Comparison of ENCODE assay signal across 9 cellular contexts in the genomic region with DNA sequence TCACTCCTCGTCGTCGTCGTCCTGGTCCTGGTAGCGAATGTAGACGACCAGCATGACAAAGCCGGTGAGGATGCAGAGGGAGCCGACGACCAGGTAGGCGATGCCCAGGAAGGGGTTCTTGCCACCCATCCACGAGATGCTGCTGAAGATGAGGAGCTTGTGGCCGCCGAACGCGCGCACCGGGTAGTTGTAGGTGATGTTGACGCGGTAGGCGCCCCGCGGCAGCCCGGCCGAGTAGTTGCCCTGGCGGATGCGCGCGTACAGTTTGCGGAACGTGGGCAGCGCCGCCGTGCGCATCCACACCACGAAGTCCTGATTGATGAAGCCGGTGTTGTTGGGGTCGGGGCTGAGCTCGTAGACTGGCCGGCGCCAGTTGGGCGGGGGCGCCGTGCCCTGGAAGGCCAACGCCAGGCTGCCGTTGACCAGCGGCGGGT. TPM values are rescaled to one million over a fixed set of nuclear protein-coding genes. Genes with fewer than 3 reads are reported as not detected.
DNase-seq lines count a peak whose midpoint lies in the region; ATAC-seq, FAIRE-seq and TF ChIP-seq lines count a peak whose summit lies in the region.
"Had no signal": no experiment of that assay in that cellular context is flagged by ENCODE, and none has a peak within 500 bp of the region (broad histone marks: within the 10 kb centered on the region; RNA-seq: fewer than 3 reads in every experiment).

No MANE protein-coding gene starts in this region.

- peaks cover 38% of the 10 kb centered on the region for H3K4me1 Mint-ChIP-seq in activated T-cell treated with anti-CD3 and anti-CD28 coated beads, Interleukin-2, amount 50 U/mL, for 72 hours (ENCODE audit: low read depth)

- peak overlapping the region; percentile 93 to 95 for H3K4me3 Mint-ChIP-seq in activated T-cell treated with anti-CD3 and anti-CD28 coated beads, Interleukin-2, amount 50 U/mL, for 72 hours

- no peaks in the 10 kb centered on the region for H3K79me2 ChIP-seq in MM.1S (ENCODE audit: low read length)

- H3K27me3 ChIP-seq in HUES48 (ENCODE audit: control insufficient read depth, insufficient read depth, low read length) (peaks cover 27% of the 10 kb centered on the region), left ventricle myocardium inferior (ENCODE audit: low read depth) (peaks cover 40% of the 10 kb centered on the region), small intestine (ENCODE audit: control insufficient read depth in 2 of 2, insufficient read depth in 2 of 2, low read length in 2 of 2) (no peaks in the 10 kb centered on the region), MM.1S (replicated peaks; ENCODE audit: insufficient read depth, low read length) (no peaks in the 10 kb centered on the region)

- no peaks in the 10 kb centered on the region for H3K9me3 Mint-ChIP-seq in activated T-cell treated with anti-CD3 and anti-CD28 coated beads, Interleukin-2, amount 50 U/mL, for 72 hours

- H3K36me3 ChIP-seq in HUES48 (ENCODE audit: control insufficient read depth, insufficient read depth, low read length) (no peaks in the 10 kb centered on the region), left ventricle myocardium inferior (no peaks in the 10 kb centered on the region), small intestine (ENCODE audit: control insufficient read depth in 2 of 2, insufficient read depth in 2 of 2, low read length in 2 of 2) (no peaks in the 10 kb centered on the region), MM.1S (replicated peaks; ENCODE audit: insufficient read depth, low read length) (no peaks in the 10 kb centered on the region)

- H3K9me3 ChIP-seq in HUES48 (ENCODE audit: control insufficient read depth, insufficient read depth, low read length): no peaks in the 10 kb centered on the region
- H3K9me3 ChIP-seq in left ventricle myocardium inferior (replicated peaks): no peaks in the 10 kb centered on the region
- H3K9me3 ChIP-seq in small intestine (ENCODE audit: control insufficient read depth, low read depth): no peaks in the 10 kb centered on the region
- no peaks in the 10 kb centered on the region for H3K9me3 ChIP-seq in MM.1S (replicated peaks; ENCODE audit: insufficient read depth, low read length)

- H3K4me3 ChIP-seq in HUES48 (ENCODE audit: low read depth, low read length): peak overlapping the region; percentile 74
- H3K4me3 ChIP-seq in left ventricle myocardium inferior: peak overlapping the region; percentile 73
- peak overlapping the region; percentile 20 to 65 for H3K4me3 ChIP-seq in small intestine (ENCODE audit: low read depth in 1 of 2, low read length in 2 of 2)
- H3K4me3 ChIP-seq in MM.1S (ENCODE audit: low read length): no peak overlapping the region

- peaks cover 14% of the 10 kb centered on the region for H3K27me3 Mint-ChIP-seq in activated T-cell treated with anti-CD3 and anti-CD28 coated beads, Interleukin-2, amount 50 U/mL, for 72 hours (ENCODE audit: low read depth)

- peaks cover 6% of the 10 kb centered on the region for H3K4me1 ChIP-seq in HUES48 (ENCODE audit: control insufficient read depth, insufficient read depth, low read length)
- peaks cover 18% of the 10 kb centered on the region for H3K4me1 ChIP-seq in left ventricle myocardium inferior
- H3K4me1 ChIP-seq in small intestine (ENCODE audit: control insufficient read depth in 2 of 2, insufficient read depth in 1 of 2, low read depth in 1 of 2, low read length in 1 of 2): peaks cover 4% of the 10 kb centered on the region in 2 donors
- no peaks in the 10 kb centered on the region for H3K4me1 ChIP-seq in MM.1S (ENCODE audit: low read length)

- H3K4me2 ChIP-seq in MM.1S (ENCODE audit: low read depth, low read length): no peak overlapping the region

- H3K27ac Mint-ChIP-seq in activated T-cell treated with anti-CD3 and anti-CD28 coated beads, Interleukin-2, amount 50 U/mL, for 72 hours: peak overlapping the region; percentile 55

- ATAC-seq in activated T-cell treated with anti-CD3 and anti-CD28 coated beads, Interleukin-2, amount 50 U/mL, for 72 hours (replicated peaks in 1 of 2): peak; percentile 44 to 54

- H2AFZ ChIP-seq in MM.1S (ENCODE audit: low read length): no peak overlapping the region

- no peaks in the 10 kb centered on the region for H4K20me1 ChIP-seq in MM.1S (ENCODE audit: insufficient read depth, low read length)

- H3K9me2 ChIP-seq in MM.1S (replicated peaks; ENCODE audit: insufficient read depth, low read length): no peaks in the 10 kb centered on the region

- TF ChIP-seq CTCF in left ventricle myocardium inferior (IDR thresholded peaks at IDR 0.05; ENCODE audit: borderline replicate concordance) (no peak), MM.1S (IDR thresholded peaks at IDR 0.05; ENCODE audit: low read length) (no peak)

- H3K27ac ChIP-seq in HUES48 (ENCODE audit: low read depth, low read length) (no peak overlapping the region), left ventricle myocardium inferior (replicated peaks) (peak overlapping the region; percentile 79), small intestine (ENCODE audit: low read depth in 1 of 2, low read length in 1 of 2) (peak overlapping the region; percentile 95 to 99), MM.1S (ENCODE audit: low read length) (no peak overlapping the region)
- H3K27ac ChIP-seq: HL-60 had no signal

- 1 to 12% (median 5%) methylated on average over 40 to 47 of the region's 47 CpGs for WGBS in small intestine, 3 donors

- no peak for FAIRE-seq in small intestine (lab: Jason Lieb, UNC)

- H3K9ac ChIP-seq in HUES48 (ENCODE audit: low read depth, low read length): no peak overlapping the region
- no peak overlapping the region for H3K9ac ChIP-seq in MM.1S (ENCODE audit: low read length)

- no peaks in the 10 kb centered on the region for H3F3A ChIP-seq in MM.1S (ENCODE audit: insufficient read depth, low read length)

- intact Hi-C loops in left ventricle myocardium inferior (cut with micrococcal nuclease) (no loop called here), posterior vena cava (cut with DNase I) (no loop called here)

- peak; percentile 53 to 64 for DNase-seq in activated T-cell treated with anti-CD3 and anti-CD28 coated beads, Interleukin-2, amount 50 U/mL, for 72 hours
- DNase-seq in left ventricle myocardium inferior (peak; percentile 21), small intestine (peak; percentile 35), NCI-H446 treated with DMSO at 0.1 percent for 48 hours (lab: John Stamatoyannopoulos, UW) (no peak), posterior vena cava (ENCODE audit: low spot score) (no peak), MM.1S (no peak), COLO829 (ENCODE audit: low spot score) (no peak)

- H3K36me3 Mint-ChIP-seq in activated T-cell treated with anti-CD3 and anti-CD28 coated beads, Interleukin-2, amount 50 U/mL, for 72 hours (ENCODE audit: insufficient read depth in 2 of 2): no peaks in the 10 kb centered on the region

RNA-seq across cellular contexts. Expression of gene TMEM30B, which starts 1.0 kb away (rescaled TPM):
- total RNA-seq in activated T-cell treated with anti-CD3 and anti-CD28 coated beads, Interleukin-2, amount 50 U/mL, for 72 hours: 1 to 10 TPM; 2.2 to 3.4 TPM
- total RNA-seq in left ventricle myocardium inferior (0.22 TPM), posterior vena cava (10 to 100 TPM; 27.3 to 50.2 TPM)
- polyA plus RNA-seq in small intestine: 10 to 100 TPM; 21.6 to 33.6 (median 27.5) TPM

RNA-seq across cellular contexts. Expression of gene PRKCH, which starts 41.3 kb away (rescaled TPM):
- 100 to 1,000 TPM; 127 to 143 TPM for total RNA-seq in activated T-cell treated with anti-CD3 and anti-CD28 coated beads, Interleukin-2, amount 50 U/mL, for 72 hours
- 18.4 TPM for total RNA-seq in left ventricle myocardium inferior
- polyA plus RNA-seq in small intestine: 10 to 100 TPM; 12.1 to 17.3 (median 13.6) TPM
- 10 to 100 TPM; 37.3 to 37.5 TPM for total RNA-seq in posterior vena cava

Comparison
In these comparisons a context has a peak if more than half of its experiments do, and no peak if none do; other contexts are left out.
1. H3K27ac ChIP-seq: peak in left ventricle myocardium inferior (single experiment) and small intestine (2 of 2); none in HUES48 (single experiment) and MM.1S (single experiment).
2. DNase-seq: peak in activated T-cell treated with anti-CD3 and anti-CD28 coated beads, Interleukin-2, amount 50 U/mL, for 72 hours (2 of 2), left ventricle myocardium inferior (single experiment) and small intestine (single experiment); none in NCI-H446 treated with DMSO at 0.1 percent for 48 hours (single experiment), posterior vena cava (single experiment), MM.1S (single experiment) and COLO829 (single experiment).
3. RNA of gene TMEM30B, which starts 1.0 kb away (total RNA-seq): 27.3 to 50.2 TPM in posterior vena cava; 2.2 to 3.4 TPM in activated T-cell treated with anti-CD3 and anti-CD28 coated beads, Interleukin-2, amount 50 U/mL, for 72 hours and 0.22 TPM in left ventricle myocardium inferior (single experiment); every median in the first group is over 4 times any median in the second.